Comparison of ENCODE assay signal across 11 cellular contexts in the genomic region with DNA sequence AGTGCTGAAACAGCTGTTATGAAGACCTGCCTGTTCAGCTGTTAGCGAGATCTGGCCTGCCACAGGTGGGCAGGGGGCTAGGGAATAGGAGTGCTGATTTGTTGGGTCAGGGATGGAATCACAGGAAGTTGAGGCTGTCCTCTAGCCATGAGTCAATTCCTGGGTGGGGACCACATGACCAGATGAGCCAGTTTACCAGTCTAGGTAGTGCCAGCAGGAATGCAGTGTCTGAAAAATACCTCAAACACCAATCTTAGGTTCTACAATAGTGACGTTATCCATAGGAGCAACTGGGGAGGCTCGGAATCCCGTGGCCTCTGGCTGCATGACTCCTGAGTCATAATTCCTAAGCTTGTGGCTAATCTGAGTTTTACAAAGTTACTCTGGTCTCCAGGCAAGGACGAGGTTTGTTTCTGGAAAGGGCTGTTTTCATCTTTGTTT. TPM values are rescaled to one million over a fixed set of nuclear protein-coding genes. Genes with fewer than 3 reads are reported as not detected.
DNase-seq lines count a peak whose midpoint lies in the region; ATAC-seq and TF ChIP-seq lines count a peak whose summit lies in the region.
"Had no signal": no experiment of that assay in that cellular context is flagged by ENCODE, and none has a peak within 500 bp of the region (broad histone marks: within the 10 kb centered on the region; RNA-seq: fewer than 3 reads in every experiment).

No MANE protein-coding gene starts in this region.

- no peak for TF ChIP-seq EP300 in ovary (IDR thresholded peaks at IDR 0.05)

- H3K36me3 ChIP-seq in esophagus squamous epithelium: no peaks in the 10 kb centered on the region
- no peaks in the 10 kb centered on the region for H3K36me3 ChIP-seq in ovary

- H3K4me3 Mint-ChIP-seq in osteocyte (ENCODE audit: unreplicated experiment): no peak overlapping the region

- ATAC-seq in HG03460 (IDR thresholded peaks at IDR 0.05; ENCODE audit: unreplicated experiment) (no peak), left colon (no peak)

- no peak for TF ChIP-seq POLR2A in esophagus squamous epithelium (IDR thresholded peaks at IDR 0.05)
- TF ChIP-seq POLR2A in ovary (IDR thresholded peaks at IDR 0.05): no peak

- H3K36me3 Mint-ChIP-seq in osteocyte (ENCODE audit: unreplicated experiment): peaks cover 2% of the 10 kb centered on the region

- H3K4me3 ChIP-seq in esophagus squamous epithelium (no peak overlapping the region), ovary (no peak overlapping the region)

- peak overlapping the region; percentile 86 for H3K27ac Mint-ChIP-seq in osteocyte (ENCODE audit: unreplicated experiment)

- POLR2A ChIA-PET in RWPE1 (lab: Yijun Ruan, JAX; ENCODE audit: low non-redundant PET): no interaction called here

- no peaks in the 10 kb centered on the region for H3K9me3 Mint-ChIP-seq in osteocyte (ENCODE audit: unreplicated experiment)

- WGBS in esophagus squamous epithelium, 2 donors: 50 to 59% methylated on average over 4 to 5 of the region's 5 CpGs
- WGBS in ovary, 3 donors: 25 to 43% (median 30%) methylated on average over 5 of the region's 5 CpGs

- H3K27me3 ChIP-seq in esophagus squamous epithelium: no peaks in the 10 kb centered on the region
- no peaks in the 10 kb centered on the region for H3K27me3 ChIP-seq in ovary

- CTCF ChIA-PET in RWPE1 (lab: Yijun Ruan, JAX): interaction anchor here (1.0 kb wide), 1 partner anchor 12 kb away, joined by 3 read pairs; no protein-coding TSS in a partner anchor

- DNase-seq in EH (ENCODE audit: low read depth) (peak; percentile 94), RWPE1 (ENCODE audit: low spot score) (peak; percentile 73), esophagus squamous epithelium (lab: John Stamatoyannopoulos, UW) (no peak), osteocyte (ENCODE audit: extremely low spot score, unreplicated experiment) (no peak), left colon (no peak), ovary (no peak)
- DNase-seq in stimulated activated CD8-positive, alpha-beta memory T cell treated with anti-CD3 and anti-CD28 coated beads, Interleukin-4, amount 100 ng/mL, for 48 hours: no peak
- DNase-seq: activated T-cell treated with anti-CD3 and anti-CD28 coated beads for 4 hours, NCI-H1694, T-helper 1 cell had no signal

- H3K4me1 ChIP-seq in esophagus squamous epithelium (peaks cover 0 to 34% (median 11%) of the 10 kb centered on the region in 3 donors), ovary (ENCODE audit: insufficient read depth) (peaks cover 1% of the 10 kb centered on the region)

- H3K4me1 Mint-ChIP-seq in osteocyte (ENCODE audit: unreplicated experiment): peaks cover 36% of the 10 kb centered on the region

- TF ChIP-seq CTCF in RWPE1 (conservative IDR thresholded peaks at IDR 0.05; ENCODE audit: low read depth) (no peak), esophagus squamous epithelium (IDR thresholded peaks at IDR 0.05) (no peak), osteocyte (IDR thresholded peaks at IDR 0.05) (no peak), ovary (IDR thresholded peaks at IDR 0.05) (no peak)

- intact Hi-C loops in esophagus squamous epithelium (cut with DNase I): no loop called here
- intact Hi-C loops in left colon (cut with DNase I, micrococcal nuclease): no loop called here
- intact Hi-C loops in ovary (cut with DNase I): loop anchor here in 1 of 4 donors (5.0 kb wide), 1 partner anchor 191 kb away; no protein-coding TSS in a partner anchor

- H3K9me3 ChIP-seq in esophagus squamous epithelium: no peaks in the 10 kb centered on the region
- no peaks in the 10 kb centered on the region for H3K9me3 ChIP-seq in ovary

- H3K27ac ChIP-seq in RWPE1 (peak overlapping the region; percentile 66), esophagus squamous epithelium (peak overlapping the region in 3 of 4 donors; percentile 29 to 36 (median 30)), ovary (no peak overlapping the region)

- no peaks in the 10 kb centered on the region for H3K27me3 Mint-ChIP-seq in osteocyte (ENCODE audit: unreplicated experiment)

RNA-seq across cellular contexts. Expression of a gene that starts 44.9 kb away (rescaled TPM):
- total RNA-seq in esophagus squamous epithelium (10 to 100 TPM in 1 of 4 donors, 1 to 10 TPM in 3; 2.4 to 10.6 (median 4.3) TPM), osteocyte (68.8 and 72.0 TPM in 2 replicates), left colon (1 to 10 TPM; 2.4 to 5.0 TPM), ovary (10 to 100 TPM in 1 of 7 donors, 1 to 10 TPM in 6; 2.3 to 16.5 (median 4.4) TPM)
- 10 to 100 TPM in 1 of 2 donors, 1 to 10 TPM in 1; 8.6 to 12.3 TPM for polyA plus RNA-seq in ovary

Comparison
In these comparisons a context has a peak if more than half of its experiments do, and no peak if none do; other contexts are left out.
1. DNase-seq: peak in EH (single experiment) and RWPE1 (single experiment); none in esophagus squamous epithelium (single experiment), osteocyte (single experiment), left colon (0 of 2), ovary (0 of 5) and stimulated activated CD8-positive, alpha-beta memory T cell treated with anti-CD3 and anti-CD28 coated beads, Interleukin-4, amount 100 ng/mL, for 48 hours (single experiment).
2. H3K27ac ChIP-seq: peak in RWPE1 (single experiment) and esophagus squamous epithelium (3 of 4); none in ovary (0 of 2).